8 cellular contexts compared by ENCODE assay signal in the genomic region with DNA sequence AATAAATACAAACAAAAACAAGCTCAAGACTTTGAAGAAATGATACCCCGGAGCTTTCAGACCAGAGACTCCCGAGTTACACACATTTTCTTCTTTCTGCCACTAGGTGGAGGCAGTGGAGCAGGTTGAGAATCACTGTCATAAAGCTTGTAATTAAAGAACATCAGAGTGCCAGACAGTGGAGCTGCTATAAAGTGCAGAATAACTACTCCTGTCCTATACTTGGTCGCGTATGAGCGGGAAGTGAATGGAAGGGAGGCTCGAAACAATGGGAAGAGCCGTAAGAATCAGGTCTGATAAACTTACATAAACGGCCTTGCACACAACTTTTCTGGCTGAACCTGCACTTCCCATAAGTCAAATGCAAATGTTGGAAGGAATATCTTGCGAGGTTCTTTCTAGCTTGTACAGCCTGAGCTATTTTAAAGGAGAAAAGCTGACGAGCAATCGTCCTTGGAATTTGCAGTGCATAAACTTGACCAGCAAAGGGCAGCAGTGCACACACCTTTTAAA.
DNase-seq lines count a peak whose midpoint lies in the region; ATAC-seq, FAIRE-seq and TF ChIP-seq lines count a peak whose summit lies in the region.

No MANE protein-coding gene starts in this region.

- no peaks in the 10 kb centered on the region for H3K36me3 Mint-ChIP-seq in brain

- H3K27ac Mint-ChIP-seq in brain = no peak overlapping the region

- H3K27me3 Mint-ChIP-seq in brain = peaks cover 18% of the 10 kb centered on the region

- TF ChIP-seq CTCF in brain (conservative IDR thresholded peaks at IDR 0.05) = peak; percentile 84 to 88

- no peaks in the 10 kb centered on the region for H3K9me3 Mint-ChIP-seq in brain

- peak; percentile 8 for DNase-seq in stimulated activated CD4-positive, alpha-beta T cell treated with anti-CD3 and anti-CD28 coated beads, Interleukin-1b, Interleukin-23, amount 100 ng/mL, for 48 hours
- no peak for DNase-seq in stimulated activated CD4-positive, alpha-beta T cell treated with anti-CD3 and anti-CD28 coated beads, Interleukin-12 subunit alpha, Interleukin-12 subunit beta, amount 100 ng/mL, for 4 hours
- DNase-seq in HPDE6-E6E7 (ENCODE audit: extremely low spot score) (peak; percentile 41), NOMO-1 treated with dmso at 0.1 percent for 144 hours (lab: John Stamatoyannopoulos, UW; ENCODE audit: unreplicated experiment) (peak; percentile 21)
- peak; percentile 39 for DNase-seq in stimulated activated CD8-positive, alpha-beta memory T cell treated with anti-CD3 and anti-CD28 coated beads, Interleukin-4, amount 100 ng/mL, for 48 hours

- no peak overlapping the region for H3K4me3 Mint-ChIP-seq in brain

- ATAC-seq in HG03039 (IDR thresholded peaks at IDR 0.05; ENCODE audit: unreplicated experiment) = no peak

- FAIRE-seq in islet of Langerhans (lab: Jason Lieb, UNC) = peak; percentile 92

- H3K4me1 Mint-ChIP-seq in brain = no peaks in the 10 kb centered on the region
